ENCODE assay signal across 28 cellular contexts in the genomic region with DNA sequence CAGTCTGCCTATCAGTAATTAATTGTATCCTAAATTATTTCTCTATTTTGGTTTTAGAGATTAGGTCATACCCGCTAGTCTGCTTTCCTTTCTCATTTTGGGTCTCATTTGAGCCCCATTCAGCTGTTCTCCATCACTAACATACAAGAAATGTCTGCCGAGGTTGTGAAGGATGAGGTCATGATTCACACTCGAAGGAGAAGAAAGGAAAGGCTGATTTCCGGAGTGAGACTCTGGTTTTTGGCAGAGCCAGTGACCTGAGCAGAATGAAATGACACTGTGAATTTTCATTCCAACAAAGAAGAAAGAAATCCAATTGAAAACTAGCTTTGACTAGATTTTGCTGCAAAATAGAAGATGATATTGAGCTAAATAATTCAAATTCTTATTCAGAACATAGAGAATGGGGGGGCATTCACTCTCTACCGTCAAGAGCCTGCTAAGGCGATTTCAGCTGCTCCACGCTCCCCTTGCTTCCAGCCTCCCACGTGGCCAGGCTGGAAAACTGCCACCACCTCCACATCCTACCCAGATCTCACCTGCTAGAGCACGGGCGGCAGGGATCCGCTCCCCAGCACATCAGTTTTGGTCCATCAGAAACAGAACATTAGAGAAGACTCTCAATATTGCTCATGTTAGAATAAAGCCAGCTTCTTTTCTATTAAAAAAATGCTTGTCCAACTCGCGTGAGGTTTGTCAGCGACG. TPM values are rescaled to one million over a fixed set of nuclear protein-coding genes. Genes with fewer than 3 reads are reported as not detected.
DNase-seq lines count a peak whose midpoint lies in the region; FAIRE-seq and TF ChIP-seq lines count a peak whose summit lies in the region.
"Had no signal": no experiment of that assay in that cellular context is flagged by ENCODE, and none has a peak within 500 bp of the region (broad histone marks: within the 10 kb centered on the region; RNA-seq: fewer than 3 reads in every experiment).

No MANE protein-coding gene starts in this region.

- no peaks in the 10 kb centered on the region for H3K36me3 ChIP-seq in kidney (ENCODE audit: control insufficient read depth in 1 of 2, insufficient read depth in 2 of 2, low read length in 2 of 2)
- no peaks in the 10 kb centered on the region for H3K36me3 ChIP-seq in testis (ENCODE audit: low read depth, missing control alignments)
- H3K36me3 ChIP-seq: left ventricle myocardium inferior, Peyer's patch, prostate gland had no signal

- H3K4me1 ChIP-seq in kidney (ENCODE audit: control insufficient read depth in 1 of 2, insufficient read depth in 1 of 2, low read depth in 1 of 2, low read length in 2 of 2) (no peaks in the 10 kb centered on the region), testis (no peaks in the 10 kb centered on the region)
- H3K4me1 ChIP-seq: body of pancreas, Caco-2, Peyer's patch, prostate gland had no signal

- H3K27me3 ChIP-seq in testis = no peaks in the 10 kb centered on the region
- H3K27me3 ChIP-seq: body of pancreas, Peyer's patch had no signal

- no peaks in the 10 kb centered on the region for H3K36me3 Mint-ChIP-seq in activated T-helper 2 cell treated with anti-CD3 and anti-CD28 coated beads, Interferon-gamma antibody, Interleukin-2, Interleukin-4, amounts not matched to agents 10 μg/mL and 5 μg/mL and 100 μg/mL, durations not matched to agents 14 hours and 24 hours and 36 hours (ENCODE audit: low read depth)
- H3K36me3 Mint-ChIP-seq: CD14-positive monocyte, IgD-negative memory B cell, naive B cell, type B pancreatic cell had no signal

- no peak overlapping the region for H3K27ac Mint-ChIP-seq in activated T-helper 2 cell treated with anti-CD3 and anti-CD28 coated beads, Interferon-gamma antibody, Interleukin-2, Interleukin-4, amounts not matched to agents 10 μg/mL and 5 μg/mL and 100 μg/mL, durations not matched to agents 14 hours and 24 hours and 36 hours
- H3K27ac Mint-ChIP-seq: IgD-negative memory B cell, naive B cell, type B pancreatic cell had no signal

- H3K27ac ChIP-seq in kidney (ENCODE audit: low read depth in 2 of 2, low read length in 2 of 2) (no peak overlapping the region), testis (no peak overlapping the region)
- H3K27ac ChIP-seq: 22Rv1, body of pancreas, left ventricle myocardium inferior, Peyer's patch, prostate gland had no signal

- intact Hi-C loops in kidney (cut with DNase I) = no loop called here
- intact Hi-C loops in activated T-helper 2 cell treated with anti-CD3 and anti-CD28 coated beads, Interferon-gamma antibody, Interleukin-2, Interleukin-4, amounts not matched to agents 10 μg/mL and 5 μg/mL and 100 μg/mL, durations not matched to agents 14 hours and 24 hours and 36 hours (cut with micrococcal nuclease) = no loop called here
- intact Hi-C loops in testis (cut with DNase I; ENCODE audit: low total_unique reads) = no loop called here

- no peak overlapping the region for H3K4me3 Mint-ChIP-seq in activated T-helper 2 cell treated with anti-CD3 and anti-CD28 coated beads, Interferon-gamma antibody, Interleukin-2, Interleukin-4, amounts not matched to agents 10 μg/mL and 5 μg/mL and 100 μg/mL, durations not matched to agents 14 hours and 24 hours and 36 hours (ENCODE audit: low read depth)
- H3K4me3 Mint-ChIP-seq: CD14-positive monocyte, IgD-negative memory B cell, naive B cell, type B pancreatic cell had no signal

- TF ChIP-seq CTCF in kidney (IDR thresholded peaks at IDR 0.05; ENCODE audit: borderline replicate concordance, extremely low read depth, insufficient read depth) (no peak), testis (IDR thresholded peaks at IDR 0.05) (no peak)

- no peaks in the 10 kb centered on the region for H3K4me1 Mint-ChIP-seq in activated T-helper 2 cell treated with anti-CD3 and anti-CD28 coated beads, Interferon-gamma antibody, Interleukin-2, Interleukin-4, amounts not matched to agents 10 μg/mL and 5 μg/mL and 100 μg/mL, durations not matched to agents 14 hours and 24 hours and 36 hours (ENCODE audit: low read depth)
- H3K4me1 Mint-ChIP-seq: CD14-positive monocyte, IgD-negative memory B cell, naive B cell had no signal

- H3K9me3 ChIP-seq in kidney (ENCODE audit: control insufficient read depth in 1 of 2, low read length in 2 of 2) = no peaks in the 10 kb centered on the region
- H3K9me3 ChIP-seq in testis = no peaks in the 10 kb centered on the region
- H3K9me3 ChIP-seq: body of pancreas, Caco-2, left ventricle myocardium inferior, Peyer's patch, prostate gland had no signal

- peak; percentile 3 for DNase-seq in NCI-H748 (lab: John Stamatoyannopoulos, UW; ENCODE audit: unreplicated experiment)
- no peak for DNase-seq in NCI-H748 treated with DMSO at 0.1 percent for 48 hours (lab: John Stamatoyannopoulos, UW)
- peak; percentile 65 for DNase-seq in astrocyte of the hippocampus (ENCODE audit: low read depth, low spot score)
- peak; percentile 7 for DNase-seq in medulla oblongata (ENCODE audit: extremely low spot score)
- DNase-seq in Kasumi-1 (lab: John Stamatoyannopoulos, UW) = no peak
- DNase-seq in kidney = no peak
- DNase-seq in activated T-helper 2 cell treated with anti-CD3 and anti-CD28 coated beads, Interferon-gamma antibody, Interleukin-2, Interleukin-4, amounts not matched to agents 10 μg/mL and 5 μg/mL and 100 μg/mL, durations not matched to agents 14 hours and 24 hours and 36 hours (ENCODE audit: low spot score) = no peak
- DNase-seq in testis = no peak
- DNase-seq: activated CD4-positive, alpha-beta T cell treated with anti-CD3 and anti-CD28 coated beads, Interleukin-2, amount 50 U/mL, for 48 hours; activated CD4-positive, CD25-positive, alpha-beta regulatory T cell treated with anti-CD3 and anti-CD28 coated beads, Interleukin-2, amount 50 U/mL, for 72 hours; activated T-cell treated with anti-CD3 and anti-CD28 coated beads, Interleukin-2, amount 50 U/mL, for 48 hours; body of pancreas; Caco-2; GF-D8; left ventricle myocardium inferior; naive B cell; NCI-H2029; NCI-H2227 treated with DMSO at 0.1 percent for 48 hours; NCI-H526; Peyer's patch; stimulated activated CD4-positive, alpha-beta T cell treated with anti-CD3 and anti-CD28 coated beads, Interleukin-4, amount 100 ng/mL, for 24 hours had no signal

- no peak for TF ChIP-seq POLR2A in testis (IDR thresholded peaks at IDR 0.05)

- FAIRE-seq in kidney (lab: Jason Lieb, UNC) = no peak

- no peaks in the 10 kb centered on the region for H3K27me3 Mint-ChIP-seq in activated T-helper 2 cell treated with anti-CD3 and anti-CD28 coated beads, Interferon-gamma antibody, Interleukin-2, Interleukin-4, amounts not matched to agents 10 μg/mL and 5 μg/mL and 100 μg/mL, durations not matched to agents 14 hours and 24 hours and 36 hours (ENCODE audit: low read depth)

- WGBS in testis, 2 donors = 44 to 46% methylated on average over 15 of the region's 15 CpGs

- H3K9me3 Mint-ChIP-seq in activated T-helper 2 cell treated with anti-CD3 and anti-CD28 coated beads, Interferon-gamma antibody, Interleukin-2, Interleukin-4, amounts not matched to agents 10 μg/mL and 5 μg/mL and 100 μg/mL, durations not matched to agents 14 hours and 24 hours and 36 hours = no peaks in the 10 kb centered on the region
- H3K9me3 Mint-ChIP-seq: CD14-positive monocyte, type B pancreatic cell had no signal

- no peak overlapping the region for H3K9ac ChIP-seq in kidney (ENCODE audit: low read length in 2 of 2)

- no peak overlapping the region for H3K4me3 ChIP-seq in kidney (ENCODE audit: low read length in 2 of 2)
- H3K4me3 ChIP-seq in testis = no peak overlapping the region
- H3K4me3 ChIP-seq: body of pancreas, left ventricle myocardium inferior, Peyer's patch, prostate gland had no signal

RNA-seq across cellular contexts. Expression of gene F11, which starts 39.0 kb away (rescaled TPM):
- total RNA-seq in kidney (1.5 TPM), testis (under 1 TPM in 1 of 2 donors, not detected in 1; 0.19 TPM)
- polyA plus RNA-seq in kidney (ENCODE audit: insufficient read depth, low read depth, low replicate concordance) (15.7 TPM), testis (ENCODE audit: insufficient read depth, low read depth, low replicate concordance) (not detected)
- total RNA-seq in activated T-helper 2 cell treated with anti-CD3 and anti-CD28 coated beads, Interferon-gamma antibody, Interleukin-2, Interleukin-4, amounts not matched to agents 10 μg/mL and 5 μg/mL and 100 μg/mL, durations not matched to agents 14 hours and 24 hours and 36 hours = not detected in 2 replicates
- total RNA-seq: Caco-2; mesenteric fat pad; prostate gland; T-helper 2 cell treated with Interferon-gamma antibody and Interleukin-4, amounts not matched to agents 100 ng/mL and 5 ng/mL, for 36 hours had no signal
- polyA plus RNA-seq: CD14-positive monocyte, IgD-negative memory B cell had no signal

Comparison
In these comparisons a context has a peak if more than half of its experiments do, and no peak if none do; other contexts are left out.
1. DNase-seq: peak in NCI-H748 (single experiment), astrocyte of the hippocampus (single experiment) and medulla oblongata (single experiment); none in NCI-H748 treated with DMSO at 0.1 percent for 48 hours (single experiment), Kasumi-1 (0 of 2), kidney (single experiment), activated T-helper 2 cell treated with anti-CD3 and anti-CD28 coated beads, Interferon-gamma antibody, Interleukin-2, Interleukin-4, amounts not matched to agents 10 μg/mL and 5 μg/mL and 100 μg/mL, durations not matched to agents 14 hours and 24 hours and 36 hours (single experiment) and testis (single experiment).